ENCODE assay signal across 1 cellular context in genomic region chr17:948284-948852, GRCh38.
TF ChIP-seq lines count a peak whose summit lies in the region.

No MANE protein-coding gene starts in this region.

TF ChIP-seq in HepG2, 621 proteins besides CTCF, POLR2A, EP300 and RAD21:
- TF ChIP-seq ZSCAN5A (CRISPR knock-in tag; IDR thresholded peaks at IDR 0.05; ENCODE audit: borderline replicate concordance) (no peak), DMTF1 (CRISPR knock-in tag; IDR thresholded peaks at IDR 0.05) (no peak), SPEN (CRISPR knock-in tag; IDR thresholded peaks at IDR 0.05; ENCODE audit: low read depth) (no peak), NFKBIZ (CRISPR knock-in tag; IDR thresholded peaks at IDR 0.05) (no peak), ZNF546 (CRISPR knock-in tag; conservative IDR thresholded peaks at IDR 0.05) (no peak), HCFC1 (IDR thresholded peaks at IDR 0.05; ENCODE audit: low read depth, low read length) (no peak)
